Comparison of ENCODE assay signal across 10 cellular contexts in the genomic region with DNA sequence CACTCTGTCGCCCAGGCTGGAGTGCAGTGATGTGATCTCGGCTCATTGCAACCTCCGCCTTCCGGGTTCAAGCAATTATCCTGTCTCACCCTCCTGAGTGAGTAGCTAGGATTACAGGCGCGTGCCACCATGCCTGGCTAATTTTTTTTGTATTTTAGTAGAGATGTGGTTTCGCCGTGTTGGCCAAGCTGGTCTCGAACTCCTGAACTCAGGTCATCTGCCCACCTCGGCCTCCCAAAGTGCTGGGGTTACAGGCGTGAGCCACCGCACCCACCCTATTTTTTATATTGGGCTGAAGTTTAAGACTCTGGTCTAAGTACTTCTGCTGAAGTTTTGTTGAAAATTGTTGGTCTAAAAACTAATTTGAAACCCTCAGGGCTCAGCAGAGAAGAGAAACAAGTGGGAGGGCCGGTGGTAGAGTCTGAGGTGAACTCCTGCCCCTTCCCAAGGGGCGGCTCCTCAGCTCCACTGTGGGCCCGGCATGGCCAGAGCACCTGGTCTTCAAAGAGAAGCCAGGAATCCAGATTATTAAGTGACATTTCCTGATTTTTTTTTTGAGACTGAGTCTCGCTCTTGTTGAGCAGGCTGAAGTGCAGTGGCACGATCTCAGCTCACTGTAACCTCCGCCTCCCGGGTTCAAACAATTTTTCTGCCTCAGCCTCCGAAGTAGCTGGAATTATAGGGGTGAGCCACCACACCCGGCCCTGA. TPM values are rescaled to one million over a fixed set of nuclear protein-coding genes. Genes with fewer than 3 reads are reported as not detected.
DNase-seq lines count a peak whose midpoint lies in the region; ATAC-seq and TF ChIP-seq lines count a peak whose summit lies in the region.
"Had no signal": no experiment of that assay in that cellular context is flagged by ENCODE, and none has a peak within 500 bp of the region (broad histone marks: within the 10 kb centered on the region; RNA-seq: fewer than 3 reads in every experiment).

No MANE protein-coding gene starts in this region.

- no peak for DNase-seq in RWPE1 (ENCODE audit: low spot score)
- peak in 1 of 10 donors; percentile 34 for DNase-seq in dorsolateral prefrontal cortex
- DNase-seq in mesothelial cell of epicardium (ENCODE audit: low spot score in 2 of 2, unreplicated experiment in 2 of 2), result no peak
- DNase-seq in stomach, result no peak
- DNase-seq in SK-N-DZ (ENCODE audit: low spot score), result no peak
- DNase-seq in activated naive CD4-positive, alpha-beta T cell treated with anti-CD3 and anti-CD28 coated beads, Interleukin-2, amount 10 ng/mL, durations not matched to agents 7 days and 5 days, result no peak
- DNase-seq: stimulated activated CD4-positive, alpha-beta T cell treated with anti-CD3 and anti-CD28 coated beads, Interleukin-4, amount 100 ng/mL, for 24 hours had no signal

- peaks cover 23 to 50% (median 43%) of the 10 kb centered on the region in 4 donors for H3K4me1 ChIP-seq in stomach

- peak overlapping the region in 1 of 59 donors; percentile 2 for H3K4me3 ChIP-seq in dorsolateral prefrontal cortex
- H3K4me3 ChIP-seq in stomach, result no peak overlapping the region

- peaks cover 3% of the 10 kb centered on the region for H3K9me3 Mint-ChIP-seq in mesothelial cell of epicardium
- no peaks in the 10 kb centered on the region for H3K9me3 Mint-ChIP-seq in activated naive CD4-positive, alpha-beta T cell treated with anti-CD3 and anti-CD28 coated beads, Interleukin-2, amount 10 ng/mL, durations not matched to agents 7 days and 5 days
- H3K9me3 Mint-ChIP-seq: activated naive CD8-positive, alpha-beta T cell treated with anti-CD3 and anti-CD28 coated beads, Interleukin-2, amount 10 ng/mL, durations not matched to agents 7 days and 5 days had no signal

- WGBS in stomach, 5 donors, result 72 to 88% (median 73%) methylated on average over 21 of the region's 21 CpGs

- H3K27me3 Mint-ChIP-seq in mesothelial cell of epicardium (ENCODE audit: low read depth), result no peaks in the 10 kb centered on the region
- peaks cover 31% of the 10 kb centered on the region for H3K27me3 Mint-ChIP-seq in activated naive CD4-positive, alpha-beta T cell treated with anti-CD3 and anti-CD28 coated beads, Interleukin-2, amount 10 ng/mL, durations not matched to agents 7 days and 5 days
- H3K27me3 Mint-ChIP-seq: activated naive CD8-positive, alpha-beta T cell treated with anti-CD3 and anti-CD28 coated beads, Interleukin-2, amount 10 ng/mL, durations not matched to agents 7 days and 5 days had no signal

- H3K4me3 Mint-ChIP-seq in mesothelial cell of epicardium, result peak overlapping the region; percentile 30
- no peak overlapping the region for H3K4me3 Mint-ChIP-seq in activated naive CD4-positive, alpha-beta T cell treated with anti-CD3 and anti-CD28 coated beads, Interleukin-2, amount 10 ng/mL, durations not matched to agents 7 days and 5 days

- peak overlapping the region; percentile 94 for H3K27ac ChIP-seq in RWPE1
- peak overlapping the region in 46 of 59 donors; percentile 24 to 99 (median 76) for H3K27ac ChIP-seq in dorsolateral prefrontal cortex
- peak overlapping the region; percentile 74 to 87 (median 76) for H3K27ac ChIP-seq in stomach

- TF ChIP-seq EP300 in stomach (IDR thresholded peaks at IDR 0.05), result no peak

- peaks cover 0 to 36% (median 19%) of the 10 kb centered on the region in 4 donors for H3K36me3 ChIP-seq in stomach

- H3K9me3 ChIP-seq in stomach, result no peaks in the 10 kb centered on the region

- intact Hi-C loops in dorsolateral prefrontal cortex (cut with DNase I), result loop anchor here in 1 of 2 donors (10.0 kb wide), 2 partner anchors 411 to 479 kb away; no protein-coding TSS in a partner anchor
- intact Hi-C loops in stomach (cut with DNase I; ENCODE audit: low total_unique reads), result no loop called here

- POLR2A ChIA-PET in RWPE1 (lab: Yijun Ruan, JAX; ENCODE audit: low non-redundant PET), result no interaction called here

- peaks cover 46% of the 10 kb centered on the region for H3K4me1 Mint-ChIP-seq in mesothelial cell of epicardium
- H3K4me1 Mint-ChIP-seq in activated naive CD4-positive, alpha-beta T cell treated with anti-CD3 and anti-CD28 coated beads, Interleukin-2, amount 10 ng/mL, durations not matched to agents 7 days and 5 days, result peaks cover 25% of the 10 kb centered on the region

- no peak for ATAC-seq in GM21515 (IDR thresholded peaks at IDR 0.05; ENCODE audit: unreplicated experiment)
- no peak for ATAC-seq in HG03280 (IDR thresholded peaks at IDR 0.05; ENCODE audit: unreplicated experiment)

- CTCF ChIA-PET in RWPE1 (lab: Yijun Ruan, JAX), result no interaction called here
- CTCF ChIA-PET in activated naive CD4-positive, alpha-beta T cell treated with anti-CD3 and anti-CD28 coated beads, Interleukin-2, amount 10 ng/mL, durations not matched to agents 7 days and 5 days (lab: Charles Lee), result interaction anchor here (0.6 to 3.2 kb wide), 4 partner anchors 29 to 171 kb away, joined by 3 to 20 read pairs (median 4); no protein-coding TSS in a partner anchor

- peaks cover 23% of the 10 kb centered on the region for H3K36me3 Mint-ChIP-seq in mesothelial cell of epicardium
- no peaks in the 10 kb centered on the region for H3K36me3 Mint-ChIP-seq in activated naive CD4-positive, alpha-beta T cell treated with anti-CD3 and anti-CD28 coated beads, Interleukin-2, amount 10 ng/mL, durations not matched to agents 7 days and 5 days
- H3K36me3 Mint-ChIP-seq: activated naive CD8-positive, alpha-beta T cell treated with anti-CD3 and anti-CD28 coated beads, Interleukin-2, amount 10 ng/mL, durations not matched to agents 7 days and 5 days had no signal

- TF ChIP-seq CTCF in RWPE1 (conservative IDR thresholded peaks at IDR 0.05; ENCODE audit: low read depth) (no peak), dorsolateral prefrontal cortex (IDR thresholded peaks at IDR 0.05 in 54 of 56, conservative IDR thresholded peaks at IDR 0.05 in 2 of 56; ENCODE audit: low read depth in 1 of 56, partially characterized antibody in 56 of 56) (no peak), mesothelial cell of epicardium (IDR thresholded peaks at IDR 0.05; ENCODE audit: unreplicated experiment) (no peak), stomach (IDR thresholded peaks at IDR 0.05) (no peak)

- peak overlapping the region; percentile 97 for H3K27ac Mint-ChIP-seq in mesothelial cell of epicardium
- H3K27ac Mint-ChIP-seq in activated naive CD4-positive, alpha-beta T cell treated with anti-CD3 and anti-CD28 coated beads, Interleukin-2, amount 10 ng/mL, durations not matched to agents 7 days and 5 days, result no peak overlapping the region

- H3K27me3 ChIP-seq in dorsolateral prefrontal cortex (no peaks in the 10 kb centered on the region), stomach (no peaks in the 10 kb centered on the region)

- TF ChIP-seq POLR2A in stomach (IDR thresholded peaks at IDR 0.05), result no peak

RNA-seq across cellular contexts. Expression of a gene that starts 4.0 kb away (rescaled TPM):
- total RNA-seq in dorsolateral prefrontal cortex (100 to 1,000 TPM in 22 of 120 experiments, 10 to 100 TPM in 98; 48.3 to 174 (median 79.7) TPM), mesothelial cell of epicardium (15.4 to 19.1 TPM (median 16.4 TPM) in 3 replicates), stomach (10 to 100 TPM in 2 of 5 donors, 1 to 10 TPM in 2, not detected in 1; 4.9 to 16.2 (median 12.4) TPM)
- 10 to 100 TPM; 15.4 to 16.6 (median 16.3) TPM for polyA plus RNA-seq in stomach
- 11.6 and 11.8 TPM in 2 replicates for polyA plus RNA-seq in SK-N-DZ (2014; cell fraction: cytosol; rRNA removed)
- polyA plus RNA-seq in SK-N-DZ (2014; cell fraction: nucleus; rRNA removed), result 5.2 and 6.3 TPM in 2 replicates
